In genomic region chr5:37494756-37495155, GRCh38 we compare ENCODE assay signal across 2 cellular contexts.
TF ChIP-seq lines count a peak whose summit lies in the region.

No MANE protein-coding gene starts in this region.

TF ChIP-seq in A549, 52 proteins besides CTCF, POLR2A, EP300 and RAD21:
- TF ChIP-seq RCOR1 (IDR thresholded peaks at IDR 0.05; ENCODE audit: low read depth, low read length) (no peak), HOXB13 (CRISPR knock-in tag; IDR thresholded peaks at IDR 0.05; ENCODE audit: low read depth) (no peak), RNF2 (IDR thresholded peaks at IDR 0.05; ENCODE audit: borderline replicate concordance, low read depth) (no peak), REST (IDR thresholded peaks at IDR 0.05) (no peak), CBX8 (IDR thresholded peaks at IDR 0.05) (no peak), CHD4 (IDR thresholded peaks at IDR 0.05; ENCODE audit: borderline replicate concordance) (no peak), ZC3H11A (IDR thresholded peaks at IDR 0.05) (no peak), SMC3 (IDR thresholded peaks at IDR 0.05) (no peak), E2F6 (IDR thresholded peaks at IDR 0.05; ENCODE audit: borderline replicate concordance, low read depth) (no peak), NFE2L2 (conservative IDR thresholded peaks at IDR 0.05; ENCODE audit: low read length) (no peak)

TF ChIP-seq in IMR-90, 13 proteins besides CTCF, POLR2A, EP300 and RAD21:
- TF ChIP-seq CEBPB (IDR thresholded peaks at IDR 0.05; ENCODE audit: low read depth, low read length) (no peak), FOS (IDR thresholded peaks at IDR 0.05; ENCODE audit: low read depth, low read length) (no peak), MAZ (IDR thresholded peaks at IDR 0.05; ENCODE audit: borderline replicate concordance, low read depth, low read length) (no peak), ELK1 (IDR thresholded peaks at IDR 0.05; ENCODE audit: borderline replicate concordance, low read depth, low read length) (no peak), RCOR1 (IDR thresholded peaks at IDR 0.05; ENCODE audit: insufficient replicate concordance, low read length) (no peak), MAFK (IDR thresholded peaks at IDR 0.05; ENCODE audit: low read depth, low read length) (no peak), NFE2L2 (IDR thresholded peaks at IDR 0.05; ENCODE audit: low read depth, low read length) (no peak)
